8 cellular contexts compared by ENCODE assay signal in genomic region chr19:45506246-45506990, GRCh38. TPM values are rescaled to one million over a fixed set of nuclear protein-coding genes. Genes with fewer than 3 reads are reported as not detected.
DNase-seq lines count a peak whose midpoint lies in the region; ATAC-seq and TF ChIP-seq lines count a peak whose summit lies in the region.

No MANE protein-coding gene starts in this region.

- H3K9ac ChIP-seq in SK-N-MC (ENCODE audit: insufficient read length): peak overlapping the region; percentile 89

- H3K36me3 ChIP-seq in SK-N-MC (ENCODE audit: insufficient read depth, low read length) (no peaks in the 10 kb centered on the region), thymus (ENCODE audit: control insufficient read depth, insufficient read depth) (no peaks in the 10 kb centered on the region)

- H3K27me3 Mint-ChIP-seq in glutamatergic neuron (ENCODE audit: unreplicated experiment) (peaks cover 8% of the 10 kb centered on the region), osteocyte (ENCODE audit: unreplicated experiment) (peaks cover under 1% of the 10 kb centered on the region)

- H3K36me3 Mint-ChIP-seq in glutamatergic neuron (ENCODE audit: unreplicated experiment) (no peaks in the 10 kb centered on the region), osteocyte (ENCODE audit: unreplicated experiment) (no peaks in the 10 kb centered on the region)

- peak overlapping the region; percentile 48; the same call in 1 of the 2 replicates for H3K27ac ChIP-seq in SK-N-MC
- H3K27ac ChIP-seq in thymus (ENCODE audit: low read depth): peak overlapping the region; percentile 98

- TF ChIP-seq CTCF in GM10266 (IDR thresholded peaks at IDR 0.05; ENCODE audit: control insufficient read depth, insufficient read depth, low read depth, missing control alignments) (peak; percentile 77), glutamatergic neuron (IDR thresholded peaks at IDR 0.05; ENCODE audit: partially characterized antibody, unreplicated experiment) (no peak), osteocyte (IDR thresholded peaks at IDR 0.05) (peak; percentile 59)

- 3% methylated on average over 47 of the region's 47 CpGs for WGBS in thymus

- DNase-seq in GM10266 (ENCODE audit: extremely low spot score): peak; percentile 95
- peak; percentile 94 for DNase-seq in NAMALWA (ENCODE audit: low spot score)
- DNase-seq in SK-N-MC (ENCODE audit: low read depth, low spot score): peak; percentile 39
- DNase-seq in activated naive CD4-positive, alpha-beta T cell treated with anti-CD3 and anti-CD28 coated beads, Interleukin-2, amount 50 U/mL, for 16 hours: peak; percentile 99
- peak; percentile 96 for DNase-seq in glutamatergic neuron
- DNase-seq in osteocyte (ENCODE audit: extremely low spot score, unreplicated experiment): peak; percentile 96

- no peaks in the 10 kb centered on the region for H3K9me3 ChIP-seq in SK-N-MC (ENCODE audit: low read depth, low read length)
- no peaks in the 10 kb centered on the region for H3K9me3 ChIP-seq in thymus (ENCODE audit: control insufficient read depth)

- H3K4me1 Mint-ChIP-seq in glutamatergic neuron (ENCODE audit: low read depth, unreplicated experiment): no peaks in the 10 kb centered on the region
- peaks cover 26% of the 10 kb centered on the region for H3K4me1 Mint-ChIP-seq in osteocyte (ENCODE audit: unreplicated experiment)

- H3K9me3 Mint-ChIP-seq in glutamatergic neuron (ENCODE audit: unreplicated experiment) (peaks cover 4% of the 10 kb centered on the region), osteocyte (ENCODE audit: unreplicated experiment) (no peaks in the 10 kb centered on the region)

- peak; percentile 51 for ATAC-seq in HG02571 (IDR thresholded peaks at IDR 0.05; ENCODE audit: unreplicated experiment)

- H3K27me3 ChIP-seq in thymus (ENCODE audit: control insufficient read depth, insufficient read depth): no peaks in the 10 kb centered on the region

- H3K4me3 ChIP-seq in SK-N-MC (peak overlapping the region; percentile 85), thymus (ENCODE audit: low read length) (peak overlapping the region; percentile 83)

- peak overlapping the region; percentile 96 for H3K4me3 Mint-ChIP-seq in glutamatergic neuron (ENCODE audit: unreplicated experiment)
- peak overlapping the region; percentile 88 for H3K4me3 Mint-ChIP-seq in osteocyte (ENCODE audit: unreplicated experiment)

- peak overlapping the region; percentile 88 for H3K27ac Mint-ChIP-seq in glutamatergic neuron (ENCODE audit: unreplicated experiment)
- peak overlapping the region; percentile 90 for H3K27ac Mint-ChIP-seq in osteocyte (ENCODE audit: unreplicated experiment)

- peaks cover 13% of the 10 kb centered on the region for H3K4me1 ChIP-seq in thymus (ENCODE audit: control insufficient read depth, insufficient read depth, low read length)

RNA-seq across cellular contexts. Expression of gene VASP, which starts 0.9 kb away (rescaled TPM):
- total RNA-seq in glutamatergic neuron (ENCODE audit: unreplicated experiment): 73.6 TPM
- 61.9 and 68.9 TPM in 2 replicates for total RNA-seq in osteocyte
- polyA plus RNA-seq in thymus: 138 TPM

RNA-seq across cellular contexts. Expression of gene PPM1N, which starts 8.2 kb away (rescaled TPM):
- 6.6 TPM for total RNA-seq in glutamatergic neuron (ENCODE audit: unreplicated experiment)
- total RNA-seq in osteocyte: 0.29 and 0.62 TPM in 2 replicates
- 4.0 TPM for polyA plus RNA-seq in thymus

RNA-seq across cellular contexts. Expression of gene RTN2, which starts 9.6 kb away (rescaled TPM):
- 179 TPM for total RNA-seq in glutamatergic neuron (ENCODE audit: unreplicated experiment)
- total RNA-seq in osteocyte: 15.6 and 15.8 TPM in 2 replicates
- 5.0 TPM for polyA plus RNA-seq in thymus

RNA-seq across cellular contexts. Expression of gene FOSB, which starts 38.6 kb away (rescaled TPM):
- total RNA-seq in glutamatergic neuron (ENCODE audit: unreplicated experiment) (not detected), osteocyte (93.8 and 176 TPM in 2 replicates)
- polyA plus RNA-seq in thymus: 7.1 TPM

Comparison
In these comparisons a context has a peak if more than half of its experiments do, and no peak if none do; other contexts are left out.
1. Peak in every context shown above with its lines: DNase-seq, ATAC-seq, H3K4me3 ChIP-seq and H3K27ac ChIP-seq.
2. DNase-seq: peak in every context shown above with its lines; median percentile 99 in activated naive CD4-positive, alpha-beta T cell treated with anti-CD3 and anti-CD28 coated beads, Interleukin-2, amount 50 U/mL, for 16 hours; 96 in glutamatergic neuron; 96 in osteocyte; 95 in GM10266; 94 in NAMALWA; 39 in SK-N-MC.
3. RNA of gene RTN2, which starts 9.6 kb away (total RNA-seq): 179 TPM in glutamatergic neuron (single experiment); 15.6 to 15.8 TPM in osteocyte; every median in the first group is over 10 times any median in the second.